6 cellular contexts compared by ENCODE assay signal in genomic region chr9:43112846-43113245, GRCh38.
A peak's percentile ranks its signal among the peaks of the same experiment; 100 is the strongest.
DNase-seq lines count a peak whose midpoint lies in the region; TF ChIP-seq lines count a peak whose summit lies in the region.
"Not testable (repeated sequence)": the region's sequence is repeated elsewhere in the genome, so short reads cannot be mapped to it uniquely, and the experiment has no call there.

No MANE protein-coding gene starts in this region.

- not testable (repeated sequence) for H3K36me3 ChIP-seq in WERI-Rb-1, spleen

- H3K9me3 ChIP-seq in WERI-Rb-1 (ENCODE audit: severe bottlenecking); spleen: not testable (repeated sequence)

- TF ChIP-seq POLR2A in spleen (IDR thresholded peaks at IDR 0.05) = not testable (repeated sequence)

- not testable (repeated sequence) for TF ChIP-seq CTCF in WERI-Rb-1 (IDR thresholded peaks at IDR 0.05; ENCODE audit: low read depth, low read length); spleen (IDR thresholded peaks at IDR 0.05 in 8 of 11, conservative IDR thresholded peaks at IDR 0.05 in 3 of 11)

- H3K4me1 ChIP-seq in spleen = not testable (repeated sequence)

- peak; percentile 0 for DNase-seq in AG20443 (ENCODE audit: low spot score)
- DNase-seq in DMS 273 (lab: John Stamatoyannopoulos, UW; ENCODE audit: unreplicated experiment) = peak; percentile 10
- peak; percentile 89 to 91 for DNase-seq in NCI-H524 (lab: John Stamatoyannopoulos, UW)
- peak; percentile 88 for DNase-seq in NCI-H82 (lab: John Stamatoyannopoulos, UW)
- DNase-seq in WERI-Rb-1 = peak; percentile 91
- peak; percentile 31 for DNase-seq in spleen

- not testable (repeated sequence) for H3K27me3 ChIP-seq in WERI-Rb-1 (ENCODE audit: insufficient read depth, low read depth, severe bottlenecking); spleen (replicated peaks in 1 of 7)

- H3K4me3 ChIP-seq in WERI-Rb-1 (ENCODE audit: low read depth, low read length); spleen: not testable (repeated sequence)

- WGBS in spleen, 5 donors = 67 to 84% (median 76%) methylated on average over 7 of the region's 7 CpGs

- intact Hi-C loops in spleen (cut with DNase I; ENCODE audit: low total_unique reads) = not testable (repeated sequence)

- H3K27ac ChIP-seq in WERI-Rb-1 = peak overlapping the region; percentile 73
- H3K27ac ChIP-seq in spleen = not testable (repeated sequence)

Comparison
In these comparisons a context has a peak if more than half of its experiments do, and no peak if none do; other contexts are left out.
1. DNase-seq: peak in every context shown above with its lines; median percentile 91 in WERI-Rb-1; 90 in NCI-H524; 88 in NCI-H82; 31 in spleen; 10 in DMS 273; 0 in AG20443.